In genomic region chr5:148826082-148826971, GRCh38 we compare ENCODE assay signal across 8 cellular contexts. TPM values are rescaled to one million over a fixed set of nuclear protein-coding genes. Genes with fewer than 3 reads are reported as not detected.
A peak's percentile ranks its signal among the peaks of the same experiment; 100 is the strongest.
DNase-seq lines count a peak whose midpoint lies in the region; ATAC-seq and TF ChIP-seq lines count a peak whose summit lies in the region.

TSS of gene ADRB2 (plus strand) at chr5:148826611. CDS start at chr5:148826832, 221 bp downstream.

- H3K9ac ChIP-seq in HUES48 (ENCODE audit: low read depth, low read length), result 0 out of 2 replicates have a peak within 1 kb of the TSS, but pooled peaks have one; percentile 1

- DNase-seq in Caki2 (ENCODE audit: low read depth) (peak; percentile 96), RWPE2 (ENCODE audit: low spot score) (peak; percentile 99), foreskin melanocyte (peak; percentile 89), stromal cell of bone marrow (ENCODE audit: low read depth) (peak; percentile 68)
- peak; percentile 44 to 72 (median 61) for DNase-seq in activated naive CD4-positive, alpha-beta T cell (lab: John Stamatoyannopoulos, UW)

- no peaks in the 10 kb centered on the region for H3K4me1 ChIP-seq in HUES48 (ENCODE audit: control insufficient read depth, insufficient read depth, low read length)
- peaks cover 19% of the 10 kb centered on the region for H3K4me1 ChIP-seq in RWPE2 (ENCODE audit: insufficient read depth, poor library complexity, severe bottlenecking)
- peaks cover 2% of the 10 kb centered on the region for H3K4me1 ChIP-seq in neuron (ENCODE audit: insufficient read depth, low read length)

- H3K27me3 ChIP-seq in HUES48 (ENCODE audit: control insufficient read depth, insufficient read depth, low read length), result peaks cover 35% of the 10 kb centered on the region
- H3K27me3 ChIP-seq in RWPE2 (ENCODE audit: insufficient read depth, poor library complexity, severe bottlenecking), result no peaks in the 10 kb centered on the region
- H3K27me3 ChIP-seq in neuron (ENCODE audit: insufficient read depth, low read length), result peaks cover 18% of the 10 kb centered on the region

- peak; percentile 27 for TF ChIP-seq CTCF in RWPE2 (IDR thresholded peaks at IDR 0.05; ENCODE audit: poor library complexity, severe bottlenecking)

- peak within 1 kb of the TSS; percentile 54 for H2AFZ ChIP-seq in neuron (ENCODE audit: low read depth, low read length)

- H3K4me3 ChIP-seq in HUES48 (ENCODE audit: low read depth, low read length) (peak within 1 kb of the TSS; percentile 74), RWPE2 (ENCODE audit: severe bottlenecking) (peak within 1 kb of the TSS; percentile 48), neuron (ENCODE audit: low read length) (peak within 1 kb of the TSS; percentile 40)

- H3K9me3 ChIP-seq in HUES48 (ENCODE audit: control insufficient read depth, insufficient read depth, low read length) (no peaks in the 10 kb centered on the region), RWPE2 (ENCODE audit: severe bottlenecking) (no peaks in the 10 kb centered on the region), neuron (ENCODE audit: low read length) (no peaks in the 10 kb centered on the region)

- ATAC-seq in GM21423 (IDR thresholded peaks at IDR 0.05; ENCODE audit: unreplicated experiment), result peak; percentile 98
- peak; percentile 89 for ATAC-seq in RWPE2 (ENCODE audit: low read depth)

- in situ Hi-C loops in Caki2 (cut with HindIII; ENCODE audit: low pct_unique_long_range_greater_than_20kb, low sequenced_read_pairs), result no loop called here

- H3K27ac ChIP-seq in HUES48 (ENCODE audit: low read depth, low read length) (no peak within 1 kb of the TSS), RWPE2 (ENCODE audit: poor library complexity, severe bottlenecking) (peak within 1 kb of the TSS; percentile 76)

- no peaks in the 10 kb centered on the region for H3K36me3 ChIP-seq in HUES48 (ENCODE audit: control insufficient read depth, insufficient read depth, low read length)
- peaks cover 22% of the 10 kb centered on the region for H3K36me3 ChIP-seq in RWPE2 (ENCODE audit: low read depth)
- H3K36me3 ChIP-seq in neuron (ENCODE audit: insufficient read depth, low read length), result no peaks in the 10 kb centered on the region

RNA-seq across cellular contexts. Expression of gene ADRB2, which starts in this region (rescaled TPM):
- total RNA-seq in Caki2 (2014; rRNA removed; shearing (Covaris generic); ENCODE audit: low replicate concordance), result 0.20 and 0.26 TPM in 2 replicates

Comparison
In these comparisons a context has a peak if more than half of its experiments do, and no peak if none do; other contexts are left out.
1. Peak in DNase-seq in Caki2; RNA of the gene not detected or under 1 TPM.